In genomic region chr11:64314805-64315561, GRCh38 we compare ENCODE assay signal across 14 cellular contexts. TPM values are rescaled to one million over a fixed set of nuclear protein-coding genes. Genes with fewer than 3 reads are reported as not detected.
DNase-seq lines count a peak whose midpoint lies in the region; TF ChIP-seq lines count a peak whose summit lies in the region.
"Had no signal": no experiment of that assay in that cellular context is flagged by ENCODE, and none has a peak within 500 bp of the region (broad histone marks: within the 10 kb centered on the region; RNA-seq: fewer than 3 reads in every experiment).

No MANE protein-coding gene starts in this region.

- BruUV-seq in Caco-2 (replicated peaks; lab: Mats Ljungman, UMichigan) = no TSS peak

- peaks cover 25% of the 10 kb centered on the region for H3K4me1 Mint-ChIP-seq in Caco-2 (ENCODE audit: low read depth, unreplicated experiment)
- H3K4me1 Mint-ChIP-seq in activated naive CD8-positive, alpha-beta T cell (ENCODE audit: low read depth) = peaks cover 38% of the 10 kb centered on the region
- H3K4me1 Mint-ChIP-seq in neural progenitor cell = peaks cover 16% of the 10 kb centered on the region

- intact Hi-C loops in Caco-2 (cut with micrococcal nuclease; ENCODE audit: unreplicated experiment) = loop anchor here (5.0 kb wide), 1 partner anchor 92 kb away; no protein-coding TSS in a partner anchor

- DNase-seq in Caco-2 = peak in 1 of 2 experiments; percentile 42
- no peak for DNase-seq in neural progenitor cell (ENCODE audit: low spot score)
- DNase-seq in tibial nerve (ENCODE audit: low spot score in 2 of 2) = no peak
- DNase-seq in NCI-H1092 (lab: John Stamatoyannopoulos, UW) = no peak
- no peak for DNase-seq in NCI-H2107 treated with DMSO at 0.1 percent for 48 hours (lab: John Stamatoyannopoulos, UW; ENCODE audit: unreplicated experiment)
- DNase-seq in NCI-H510A (lab: John Stamatoyannopoulos, UW) = no peak
- DNase-seq: activated gamma-delta T cell treated with Interleukin-2 at 50 U/mL for 16 hours, HCEC 1CT, MV-4-11, substantia nigra, SW 1271 had no signal

- H3F3A ChIP-seq in neural progenitor cell (ENCODE audit: low read depth) = peaks cover 29% of the 10 kb centered on the region

- H3K27me3 Mint-ChIP-seq in Caco-2 (ENCODE audit: insufficient read depth, unreplicated experiment) (no peaks in the 10 kb centered on the region), neural progenitor cell (ENCODE audit: insufficient read depth, low read depth) (peaks cover 6% of the 10 kb centered on the region)
- H3K27me3 Mint-ChIP-seq in activated naive CD8-positive, alpha-beta T cell = no peaks in the 10 kb centered on the region

- 92% methylated on average over 24 of the region's 24 CpGs for WGBS in HUES64
- WGBS in tibial nerve, 2 donors = 82 to 91% methylated on average over 12 to 20 of the region's 24 CpGs

- no peak for TF ChIP-seq EP300 in tibial nerve (IDR thresholded peaks at IDR 0.05)

- CTCF ChIA-PET in Caco-2 (lab: Charles Lee) = interaction anchor here (0.7 kb wide), 2 partner anchors 10 to 40 kb away, joined by 3 read pairs; partner anchors contain the start of gene ESRRA

- no peak overlapping the region for H3K4me2 ChIP-seq in neural progenitor cell

- H3K9me3 Mint-ChIP-seq in Caco-2 (ENCODE audit: unreplicated experiment) = no peaks in the 10 kb centered on the region
- H3K9me3 Mint-ChIP-seq in activated naive CD8-positive, alpha-beta T cell (ENCODE audit: low read depth) = no peaks in the 10 kb centered on the region
- no peaks in the 10 kb centered on the region for H3K9me3 Mint-ChIP-seq in neural progenitor cell

- POLR2A ChIA-PET in Caco-2 (lab: Charles Lee) = no interaction called here

- H3K27ac ChIP-seq in HUES64 (ENCODE audit: low read depth, low read length) (peak overlapping the region; percentile 24; the same call in 1 of the 2 replicates), neural progenitor cell (no peak overlapping the region), tibial nerve (no peak overlapping the region)
- H3K27ac ChIP-seq: cardiac muscle cell had no signal

- TF ChIP-seq CTCF in Caco-2 (IDR thresholded peaks at IDR 0.05; ENCODE audit: insufficient read depth in 1 of 2, low read depth in 1 of 2, low read length in 1 of 2, severe bottlenecking in 1 of 2, unreplicated experiment in 1 of 2) (no peak), neural progenitor cell (IDR thresholded peaks at IDR 0.05) (no peak), tibial nerve (IDR thresholded peaks at IDR 0.05) (no peak)

- no peak overlapping the region for H2AFZ ChIP-seq in neural progenitor cell (replicated peaks)

- H3K4me1 ChIP-seq in Caco-2 (peaks cover 16% of the 10 kb centered on the region), HUES64 (ENCODE audit: insufficient read depth, low read length) (peaks cover 8% of the 10 kb centered on the region; the same call in 1 of the 2 replicates), neural progenitor cell (peaks cover 12% of the 10 kb centered on the region), tibial nerve (peaks cover 0 to 29% (median 13%) of the 10 kb centered on the region in 4 donors)

- peak overlapping the region; percentile 45 for H3K4me3 Mint-ChIP-seq in Caco-2 (ENCODE audit: unreplicated experiment)
- H3K4me3 Mint-ChIP-seq in activated naive CD8-positive, alpha-beta T cell = peak overlapping the region; percentile 60
- peak overlapping the region; percentile 43 for H3K4me3 Mint-ChIP-seq in neural progenitor cell

- H4K20me1 ChIP-seq in neural progenitor cell (ENCODE audit: low read depth) = peaks cover 12% of the 10 kb centered on the region

- H3K9ac ChIP-seq in HUES64 (ENCODE audit: low read depth, low read length) = no peak overlapping the region
- no peak overlapping the region for H3K9ac ChIP-seq in neural progenitor cell

- peaks cover 4% of the 10 kb centered on the region; the same call in 1 of the 2 replicates for H3K36me3 ChIP-seq in Caco-2 (ENCODE audit: control insufficient read depth, insufficient read depth, low read length)
- peaks cover 24% of the 10 kb centered on the region for H3K36me3 ChIP-seq in HUES64 (ENCODE audit: insufficient read depth, low read length)
- H3K36me3 ChIP-seq in neural progenitor cell = no peaks in the 10 kb centered on the region
- peaks cover 0 to 39% (median 8%) of the 10 kb centered on the region in 3 donors for H3K36me3 ChIP-seq in tibial nerve

- H3K27ac Mint-ChIP-seq in Caco-2 (ENCODE audit: unreplicated experiment) (no peak overlapping the region), neural progenitor cell (no peak overlapping the region)
- peak overlapping the region; percentile 66 for H3K27ac Mint-ChIP-seq in activated naive CD8-positive, alpha-beta T cell

- no peaks in the 10 kb centered on the region for H3K27me3 ChIP-seq in Caco-2 (replicated peaks; ENCODE audit: control insufficient read depth, insufficient read depth, low read length)
- H3K27me3 ChIP-seq in HUES64 (ENCODE audit: insufficient read depth, low read length) = no peaks in the 10 kb centered on the region
- no peaks in the 10 kb centered on the region for H3K27me3 ChIP-seq in neural progenitor cell
- no peaks in the 10 kb centered on the region for H3K27me3 ChIP-seq in tibial nerve
- H3K27me3 ChIP-seq: cardiac muscle cell had no signal

- no peak for TF ChIP-seq POLR2A in tibial nerve (IDR thresholded peaks at IDR 0.05)

- no peak overlapping the region for H3K4me3 ChIP-seq in Caco-2 (ENCODE audit: low read depth, low read length)
- no peak overlapping the region for H3K4me3 ChIP-seq in HUES64 (ENCODE audit: low read length)
- no peak overlapping the region for H3K4me3 ChIP-seq in neural progenitor cell
- no peak overlapping the region for H3K4me3 ChIP-seq in tibial nerve
- H3K4me3 ChIP-seq: cardiac muscle cell had no signal

- H3K79me2 ChIP-seq in neural progenitor cell (ENCODE audit: low read depth) = peaks cover 26% of the 10 kb centered on the region

- no peaks in the 10 kb centered on the region for H3K9me3 ChIP-seq in Caco-2
- H3K9me3 ChIP-seq in HUES64 (ENCODE audit: insufficient read depth, low read depth, low read length) = no peaks in the 10 kb centered on the region
- no peaks in the 10 kb centered on the region for H3K9me3 ChIP-seq in neural progenitor cell (ENCODE audit: low read depth)
- no peaks in the 10 kb centered on the region for H3K9me3 ChIP-seq in tibial nerve

- H3K36me3 Mint-ChIP-seq in Caco-2 (ENCODE audit: insufficient read depth, unreplicated experiment) = peaks cover 74% of the 10 kb centered on the region
- H3K36me3 Mint-ChIP-seq in activated naive CD8-positive, alpha-beta T cell = peaks cover 10% of the 10 kb centered on the region
- H3K36me3 Mint-ChIP-seq in neural progenitor cell = peaks cover 2% of the 10 kb centered on the region

RNA-seq across cellular contexts. Expression of gene TRMT112, which starts 2.4 kb away (rescaled TPM):
- total RNA-seq in Caco-2 (2022) (235 and 246 TPM in 2 replicates), neural progenitor cell (ENCODE audit: low replicate concordance) (257 and 284 TPM in 2 replicates), tibial nerve (100 to 1,000 TPM; 290 to 381 (median 327) TPM)
- polyA plus RNA-seq in HUES64 (2013, experiment 1 of 2) = 232 TPM
- polyA plus RNA-seq in HUES64 (2013, experiment 2 of 2) = 226 TPM

RNA-seq across cellular contexts. Expression of gene PRDX5, which starts 2.9 kb away (rescaled TPM):
- total RNA-seq in Caco-2 (2022) (269 and 306 TPM in 2 replicates), neural progenitor cell (ENCODE audit: low replicate concordance) (111 and 182 TPM in 2 replicates), tibial nerve (100 to 1,000 TPM; 142 to 246 (median 204) TPM)
- 174 TPM for polyA plus RNA-seq in HUES64 (2013, experiment 1 of 2)
- polyA plus RNA-seq in HUES64 (2013, experiment 2 of 2) = 178 TPM

RNA-seq across cellular contexts. Expression of gene ESRRA, which starts 9.7 kb away (rescaled TPM):
- total RNA-seq in Caco-2 (2022) (66.9 and 71.7 TPM in 2 replicates), neural progenitor cell (ENCODE audit: low replicate concordance) (5.5 and 22.0 TPM in 2 replicates), tibial nerve (10 to 100 TPM; 26.0 to 39.3 (median 28.7) TPM)
- 21.4 TPM for polyA plus RNA-seq in HUES64 (2013, experiment 1 of 2)
- 17.6 TPM for polyA plus RNA-seq in HUES64 (2013, experiment 2 of 2)

RNA-seq across cellular contexts. Expression of gene CATSPERZ, which starts 14.8 kb away (rescaled TPM):
- total RNA-seq in Caco-2 (2022) (12.8 and 16.7 TPM in 2 replicates), neural progenitor cell (ENCODE audit: low replicate concordance) (0.22 TPM in 1 of 2 replicates, not detected in the other), tibial nerve (not detected)
- polyA plus RNA-seq in HUES64 (2013, experiment 1 of 2) = not detected
- 0.44 TPM for polyA plus RNA-seq in HUES64 (2013, experiment 2 of 2)
- total RNA-seq: cardiac muscle cell had no signal

RNA-seq across cellular contexts. Expression of gene KCNK4, which starts 23.9 kb away (rescaled TPM):
- total RNA-seq in Caco-2 (2022) (not detected in 2 replicates), neural progenitor cell (ENCODE audit: low replicate concordance) (0.19 TPM in 1 of 2 replicates, not detected in the other), tibial nerve (1 to 10 TPM in 1 of 4 donors, not detected in 3; 1.2 TPM)
- polyA plus RNA-seq in HUES64 (2013, experiment 1 of 2) = not detected
- polyA plus RNA-seq in HUES64 (2013, experiment 2 of 2) = not detected
- total RNA-seq: cardiac muscle cell had no signal
- polyA plus RNA-seq: cardiac muscle cell had no signal
